In genomic region chr1:188249813-188250212, GRCh38 we compare ENCODE assay signal across 1 cellular context.
TF ChIP-seq lines count a peak whose summit lies in the region.

No MANE protein-coding gene starts in this region.

TF ChIP-seq in HCT116, 20 proteins besides CTCF, POLR2A, EP300 and RAD21:
- TF ChIP-seq SP1 (IDR thresholded peaks at IDR 0.05; ENCODE audit: low read depth) = no peak
- no peak for TF ChIP-seq CBX3 (IDR thresholded peaks at IDR 0.05; ENCODE audit: low read depth)
- TF ChIP-seq EZH2 (IDR thresholded peaks at IDR 0.05) = no peak
- no peak for TF ChIP-seq TCF7L2 (IDR thresholded peaks at IDR 0.05; ENCODE audit: borderline replicate concordance, extremely low read depth, insufficient read depth, insufficient read length)
- TF ChIP-seq POLR2AphosphoS5 (IDR thresholded peaks at IDR 0.05; ENCODE audit: low read depth, low read length) = no peak
- no peak for TF ChIP-seq ZFX (IDR thresholded peaks at IDR 0.05)
- TF ChIP-seq FOSL1 (IDR thresholded peaks at IDR 0.05; ENCODE audit: low read depth) = no peak
- TF ChIP-seq SRF (IDR thresholded peaks at IDR 0.05; ENCODE audit: low read depth) = no peak
- TF ChIP-seq CEBPB (IDR thresholded peaks at IDR 0.05; ENCODE audit: low read depth) = no peak
- TF ChIP-seq, protein P1, sequence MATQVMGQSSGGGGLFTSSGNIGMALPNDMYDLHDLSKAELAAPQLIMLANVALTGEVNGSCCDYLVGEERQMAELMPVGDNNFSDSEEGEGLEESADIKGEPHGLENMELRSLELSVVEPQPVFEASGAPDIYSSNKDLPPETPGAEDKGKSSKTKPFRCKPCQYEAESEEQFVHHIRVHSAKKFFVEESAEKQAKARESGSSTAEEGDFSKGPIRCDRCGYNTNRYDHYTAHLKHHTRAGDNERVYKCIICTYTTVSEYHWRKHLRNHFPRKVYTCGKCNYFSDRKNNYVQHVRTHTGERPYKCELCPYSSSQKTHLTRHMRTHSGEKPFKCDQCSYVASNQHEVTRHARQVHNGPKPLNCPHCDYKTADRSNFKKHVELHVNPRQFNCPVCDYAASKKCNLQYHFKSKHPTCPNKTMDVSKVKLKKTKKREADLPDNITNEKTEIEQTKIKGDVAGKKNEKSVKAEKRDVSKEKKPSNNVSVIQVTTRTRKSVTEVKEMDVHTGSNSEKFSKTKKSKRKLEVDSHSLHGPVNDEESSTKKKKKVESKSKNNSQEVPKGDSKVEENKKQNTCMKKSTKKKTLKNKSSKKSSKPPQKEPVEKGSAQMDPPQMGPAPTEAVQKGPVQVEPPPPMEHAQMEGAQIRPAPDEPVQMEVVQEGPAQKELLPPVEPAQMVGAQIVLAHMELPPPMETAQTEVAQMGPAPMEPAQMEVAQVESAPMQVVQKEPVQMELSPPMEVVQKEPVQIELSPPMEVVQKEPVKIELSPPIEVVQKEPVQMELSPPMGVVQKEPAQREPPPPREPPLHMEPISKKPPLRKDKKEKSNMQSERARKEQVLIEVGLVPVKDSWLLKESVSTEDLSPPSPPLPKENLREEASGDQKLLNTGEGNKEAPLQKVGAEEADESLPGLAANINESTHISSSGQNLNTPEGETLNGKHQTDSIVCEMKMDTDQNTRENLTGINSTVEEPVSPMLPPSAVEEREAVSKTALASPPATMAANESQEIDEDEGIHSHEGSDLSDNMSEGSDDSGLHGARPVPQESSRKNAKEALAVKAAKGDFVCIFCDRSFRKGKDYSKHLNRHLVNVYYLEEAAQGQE (IDR thresholded peaks at IDR 0.05; ENCODE audit: low read depth) = no peak
- no peak for TF ChIP-seq SIN3A (IDR thresholded peaks at IDR 0.05; ENCODE audit: low read depth)
- TF ChIP-seq, protein P2, sequence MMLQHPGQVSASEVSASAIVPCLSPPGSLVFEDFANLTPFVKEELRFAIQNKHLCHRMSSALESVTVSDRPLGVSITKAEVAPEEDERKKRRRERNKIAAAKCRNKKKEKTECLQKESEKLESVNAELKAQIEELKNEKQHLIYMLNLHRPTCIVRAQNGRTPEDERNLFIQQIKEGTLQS (IDR thresholded peaks at IDR 0.05) = no peak
- TF ChIP-seq JUND (IDR thresholded peaks at IDR 0.05) = no peak
- no peak for TF ChIP-seq ZNF274 (IDR thresholded peaks at IDR 0.05; ENCODE audit: low read depth, low read length)
- no peak for TF ChIP-seq EZH2phosphoT487 (IDR thresholded peaks at IDR 0.05; ENCODE audit: borderline replicate concordance)
- TF ChIP-seq ELF1 (IDR thresholded peaks at IDR 0.05; ENCODE audit: borderline replicate concordance, low read depth) = no peak
- TF ChIP-seq EGR1 (IDR thresholded peaks at IDR 0.05; ENCODE audit: low read depth) = no peak
- TF ChIP-seq MAX (IDR thresholded peaks at IDR 0.05) = no peak
- no peak for TF ChIP-seq ZBTB33 (IDR thresholded peaks at IDR 0.05; ENCODE audit: extremely low read depth, insufficient replicate concordance, low read length)
- TF ChIP-seq YY1 (IDR thresholded peaks at IDR 0.05; ENCODE audit: extremely low read depth, insufficient replicate concordance, low read depth, low read length) = no peak
